29 cellular contexts compared by ENCODE assay signal in genomic region chr18:59966913-59967312, GRCh38.
"Had no signal": no experiment of that assay in that cellular context is flagged by ENCODE, and none has a peak within 500 bp of the region (broad histone marks: within the 10 kb centered on the region; RNA-seq: fewer than 3 reads in every experiment).

No MANE protein-coding gene starts in this region.

- DNase-seq: activated CD4-positive, alpha-beta memory T cell treated with anti-CD3 and anti-CD28 coated beads for 36 hours; activated CD4-positive, alpha-beta T cell treated with anti-CD3 and anti-CD28 coated beads for 36 hours; activated CD4-positive, alpha-beta T cell treated with anti-CD3 and anti-CD28 coated beads, Interleukin-2, amount 10 ng/mL, durations not matched to agents 24 days and 14 days; activated CD4-positive, CD25-positive, alpha-beta regulatory T cell; activated CD4-positive, CD25-positive, alpha-beta regulatory T cell treated with anti-CD3 and anti-CD28 coated beads, Interleukin-2, amount 50 U/mL, for 72 hours; activated CD8-positive, alpha-beta memory T cell treated with anti-CD3 and anti-CD28 coated beads, Interleukin-2, amount 10 ng/mL, durations not matched to agents 7 days and 5 days; activated CD8-positive, alpha-beta memory T cell treated with anti-CD3 and anti-CD28 coated beads, Interleukin-2, amount 50 U/mL, for 4 hours; activated CD8-positive, alpha-beta T cell treated with anti-CD3 and anti-CD28 coated beads, Interleukin-2, amount 10 ng/mL, durations not matched to agents 7 days and 5 days; activated effector memory CD4-positive, alpha-beta T cell treated with anti-CD3 and anti-CD28 coated beads, Interleukin-2, amount 50 U/mL, for 16 hours; activated naive CD4-positive, alpha-beta T cell treated with anti-CD3 and anti-CD28 coated beads for 36 hours; activated naive CD8-positive, alpha-beta T cell treated with anti-CD3 and anti-CD28 coated beads for 36 hours; activated naive CD8-positive, alpha-beta T cell treated with anti-CD3 and anti-CD28 coated beads, Interleukin-2, amount 50 U/mL, for 24 hours; activated T-cell treated with anti-CD3 and anti-CD28 coated beads, Interleukin-2, amount 50 U/mL, for 1 hour; activated T-cell treated with anti-CD3 and anti-CD28 coated beads, Interleukin-2, amount 50 U/mL, for 48 hours; adrenal gland; amygdala; aorta; body of pancreas; cerebellar nuclear complex; colonic mucosa; effector CD8-positive, alpha-beta T cell; erythroblast; foreskin melanocyte; heart right ventricle; T-helper 2 cell had no signal

- H3K4me3 ChIP-seq: adrenal gland, body of pancreas, breast epithelium, colonic mucosa, esophagus muscularis mucosa, gastroesophageal sphincter, heart right ventricle had no signal

- H3K36me3 ChIP-seq: adrenal gland, breast epithelium, colonic mucosa, esophagus muscularis mucosa, gastroesophageal sphincter, heart right ventricle had no signal

- H3K27ac ChIP-seq: adrenal gland, body of pancreas, breast epithelium, colonic mucosa, esophagus muscularis mucosa, gastroesophageal sphincter, heart right ventricle had no signal

- H3K27me3 ChIP-seq: body of pancreas, colonic mucosa had no signal

- H3K9me3 ChIP-seq: adrenal gland, body of pancreas, breast epithelium, colonic mucosa, esophagus muscularis mucosa, gastroesophageal sphincter, heart right ventricle had no signal

- H3K4me1 ChIP-seq: adrenal gland, body of pancreas, breast epithelium, colonic mucosa, gastroesophageal sphincter had no signal

- FAIRE-seq: endothelial cell of umbilical vein had no signal

- ATAC-seq: activated CD4-positive, alpha-beta T cell treated with anti-CD3 and anti-CD28 coated beads for 36 hours; activated CD8-positive, alpha-beta memory T cell treated with anti-CD3 and anti-CD28 coated beads, Interleukin-2, amount 10 ng/mL, durations not matched to agents 7 days and 5 days; activated CD8-positive, alpha-beta T cell treated with anti-CD3 and anti-CD28 coated beads, Interleukin-2, amount 10 ng/mL, durations not matched to agents 7 days and 5 days; activated naive CD8-positive, alpha-beta T cell treated with anti-CD3 and anti-CD28 coated beads, Interleukin-2, amount 50 U/mL, for 24 hours; body of pancreas; gastroesophageal sphincter; heart right ventricle had no signal
